Comparison of ENCODE assay signal across 33 cellular contexts in genomic region chr2:11656252-11656651, GRCh38. TPM values are rescaled to one million over a fixed set of nuclear protein-coding genes. Genes with fewer than 3 reads are reported as not detected.
"Had no signal": no experiment of that assay in that cellular context is flagged by ENCODE, and none has a peak within 500 bp of the region (broad histone marks: within the 10 kb centered on the region; RNA-seq: fewer than 3 reads in every experiment).

No MANE protein-coding gene starts in this region.

- H3K9me3 Mint-ChIP-seq: activated B cell treated with CpG ODN at 0.5 μM for 24 hours; activated CD8-positive, alpha-beta T cell treated with anti-CD3 and anti-CD28 coated beads for 36 hours; activated T-cell treated with anti-CD3 and anti-CD28 coated beads, Interleukin-2, amount 50 U/mL, for 4 hours; activated T-helper 17 cell treated with anti-CD3 and anti-CD28 coated beads, Interleukin-2, amount 50 U/mL, for 72 hours; central memory CD8-positive, alpha-beta T cell; effector memory CD8-positive, alpha-beta T cell had no signal

- H3K36me3 Mint-ChIP-seq: activated naive CD8-positive, alpha-beta T cell had no signal

- H3K4me1 Mint-ChIP-seq: activated B cell treated with CpG ODN at 0.5 μM for 24 hours; activated T-helper 17 cell treated with anti-CD3 and anti-CD28 coated beads, Interleukin-2, amount 50 U/mL, for 72 hours; central memory CD8-positive, alpha-beta T cell had no signal

- H3K27me3 ChIP-seq: gastrocnemius medialis had no signal

- DNase-seq: activated B cell treated with CpG ODN at 0.5 μM for 24 hours; activated CD4-positive, alpha-beta T cell treated with anti-CD3 and anti-CD28 coated beads for 48 hours; activated CD4-positive, alpha-beta T cell treated with anti-CD3 and anti-CD28 coated beads, Interleukin-2, amount 50 U/mL, for 1 hour; activated CD4-positive, alpha-beta T cell treated with anti-CD3 and anti-CD28 coated beads, Interleukin-2, amount 50 U/mL, for 48 hours; activated CD8-positive, alpha-beta memory T cell treated with anti-CD3 and anti-CD28 coated beads for 24 hours; activated CD8-positive, alpha-beta T cell treated with anti-CD3 and anti-CD28 coated beads for 36 hours; activated effector memory CD4-positive, alpha-beta T cell treated with Interleukin-2 at 50 U/mL for 16 hours; activated gamma-delta T cell treated with Interleukin-2 at 50 U/mL for 16 hours; activated naive CD4-positive, alpha-beta T cell treated with anti-CD3 and anti-CD28 coated beads, Interleukin-2, amount 50 U/mL, for 16 hours; activated naive CD4-positive, alpha-beta T cell treated with Interleukin-2 at 50 U/mL for 16 hours; activated T-cell treated with anti-CD3 and anti-CD28 coated beads, Interleukin-2, amount 50 U/mL, for 4 hours; amniotic stem cell; anterior cingulate cortex; brain microvascular endothelial cell; dermis blood vessel endothelial cell; effector CD4-positive, alpha-beta T cell; effector memory CD8-positive, alpha-beta T cell; erythroblast; foreskin keratinocyte; gastrocnemius medialis; glutamatergic neuron; heart left ventricle; T-helper 2 cell; WERI-Rb-1 had no signal

- H3K36me3 ChIP-seq: brain microvascular endothelial cell, esophagus muscularis mucosa, gastrocnemius medialis, heart left ventricle, WERI-Rb-1 had no signal

- ATAC-seq: activated CD4-positive, CD25-positive, alpha-beta regulatory T cell treated with anti-CD3 and anti-CD28 coated beads, Interleukin-2, amount 50 U/mL, for 24 hours; activated CD8-positive, alpha-beta T cell treated with anti-CD3 and anti-CD28 coated beads for 36 hours; activated T-cell treated with anti-CD3 and anti-CD28 coated beads, Interleukin-2, amount 50 U/mL, for 4 hours; activated T-helper 17 cell treated with anti-CD3 and anti-CD28 coated beads, Interleukin-2, amount 50 U/mL, for 72 hours; effector memory CD8-positive, alpha-beta T cell; foreskin keratinocyte; gastrocnemius medialis had no signal

- H3K4me3 ChIP-seq: coronary artery, esophagus muscularis mucosa, gastrocnemius medialis, heart left ventricle had no signal

- H3K27ac ChIP-seq: brain microvascular endothelial cell, coronary artery, esophagus muscularis mucosa, foreskin keratinocyte, heart left ventricle, WERI-Rb-1 had no signal

- H3K9me3 ChIP-seq: esophagus muscularis mucosa, gastrocnemius medialis, heart left ventricle had no signal

- H3K4me3 Mint-ChIP-seq: activated B cell treated with CpG ODN at 0.5 μM for 24 hours; activated CD8-positive, alpha-beta T cell treated with anti-CD3 and anti-CD28 coated beads for 36 hours; activated naive CD8-positive, alpha-beta T cell; activated T-cell treated with anti-CD3 and anti-CD28 coated beads, Interleukin-2, amount 50 U/mL, for 4 hours; activated T-helper 17 cell treated with anti-CD3 and anti-CD28 coated beads, Interleukin-2, amount 50 U/mL, for 72 hours; central memory CD8-positive, alpha-beta T cell; effector memory CD8-positive, alpha-beta T cell had no signal

- H3K4me1 ChIP-seq: esophagus muscularis mucosa, foreskin keratinocyte had no signal

- FAIRE-seq: astrocyte, bronchial epithelial cell had no signal

- H3K27ac Mint-ChIP-seq: activated B cell treated with CpG ODN at 0.5 μM for 24 hours; activated CD8-positive, alpha-beta T cell treated with anti-CD3 and anti-CD28 coated beads for 36 hours; activated naive CD8-positive, alpha-beta T cell; activated T-helper 17 cell treated with anti-CD3 and anti-CD28 coated beads, Interleukin-2, amount 50 U/mL, for 72 hours; effector memory CD8-positive, alpha-beta T cell had no signal

RNA-seq across cellular contexts. Expression of gene NTSR2, which starts 13.7 kb away (rescaled TPM):
- total RNA-seq: activated B cell treated with CpG ODN at 0.5 μM for 24 hours; activated CD8-positive, alpha-beta T cell treated with anti-CD3 and anti-CD28 coated beads for 36 hours; activated T-cell treated with anti-CD3 and anti-CD28 coated beads, Interleukin-2, amount 50 U/mL, for 4 hours; activated T-helper 17 cell treated with anti-CD3 and anti-CD28 coated beads, Interleukin-2, amount 50 U/mL, for 72 hours; astrocyte; bronchial epithelial cell; cardiac septum; dermis blood vessel endothelial cell; esophagus muscularis mucosa; foreskin keratinocyte had no signal
- polyA plus RNA-seq: foreskin keratinocyte had no signal
